Comparison of ENCODE assay signal across 9 cellular contexts in genomic region chr11:44563716-44564115, GRCh38. TPM values are rescaled to one million over a fixed set of nuclear protein-coding genes. Genes with fewer than 3 reads are reported as not detected.
A peak's percentile ranks its signal among the peaks of the same experiment; 100 is the strongest.
DNase-seq lines count a peak whose midpoint lies in the region; ATAC-seq and TF ChIP-seq lines count a peak whose summit lies in the region.
"Had no signal": no experiment of that assay in that cellular context is flagged by ENCODE, and none has a peak within 500 bp of the region (broad histone marks: within the 10 kb centered on the region; RNA-seq: fewer than 3 reads in every experiment).

No MANE protein-coding gene starts in this region.

- H3K36me3 ChIP-seq in IMR-90 (ENCODE audit: control insufficient read depth, insufficient read depth, low read length), result no peaks in the 10 kb centered on the region
- no peaks in the 10 kb centered on the region for H3K36me3 ChIP-seq in breast epithelium
- H3K36me3 ChIP-seq in testis (ENCODE audit: low read depth, missing control alignments), result no peaks in the 10 kb centered on the region
- no peaks in the 10 kb centered on the region for H3K36me3 ChIP-seq in Karpas-422 (ENCODE audit: insufficient read depth, low read length)

- peaks cover 6% of the 10 kb centered on the region; the same call in 1 of the 2 replicates for H3K79me2 ChIP-seq in Karpas-422 (ENCODE audit: low read length)

- no peak for TF ChIP-seq RAD21 in IMR-90 (IDR thresholded peaks at IDR 0.05; ENCODE audit: low read length)

- H3K27ac Mint-ChIP-seq in memory B cell, result peak overlapping the region; percentile 89

- POLR2A ChIA-PET in IMR-90 (lab: Charles Lee; ENCODE audit: unreplicated experiment), result interaction anchor here (0.6 kb wide), 1 partner anchor 468 kb away, joined by 3 read pairs; the partner anchor contains the start of gene EXT2

- in situ Hi-C loops in IMR-90 (cut with MboI; ENCODE audit: low sequenced_read_pairs), result loop anchor here (5.0 to 25.0 kb wide), 2 partner anchors 44 to 1249 kb away; partner anchors contain the start of gene SLC35C1

- H3K23ac ChIP-seq in IMR-90 (ENCODE audit: low read depth, low read length), result peak overlapping the region; percentile 85

- H4K20me1 ChIP-seq in IMR-90 (ENCODE audit: insufficient read depth, low read length) (no peaks in the 10 kb centered on the region), Karpas-422 (ENCODE audit: insufficient read depth, low read depth, low read length) (0 out of 2 replicates have a peak, but pooled peaks cover 6% of the 10 kb centered on the region)

- peak overlapping the region; percentile 70 to 89; a peak in 3 of 4 replicates for H4K8ac ChIP-seq in IMR-90 (ENCODE audit: low read depth in 2 of 2, low read length in 2 of 2)

- WGBS in IMR-90 (ENCODE audit: extremely low coverage in 2 of 2, insufficient read length in 1 of 2), 2 experiments, result no CpG with 5 or more reads among the region's 6 CpGs
- 76 to 78% methylated on average over 6 of the region's 6 CpGs for WGBS in testis, 2 donors

- CTCF ChIA-PET in IMR-90 (lab: Yijun Ruan, JAX), result interaction anchor here (1.2 kb wide), 2 partner anchors 33 to 53 kb away, joined by 5 read pairs; no protein-coding TSS in a partner anchor

- BruUV-seq in IMR-90 (replicated peaks; lab: Mats Ljungman, UMichigan), result no TSS peak

- H3K9me2 ChIP-seq in Karpas-422 (replicated peaks; ENCODE audit: insufficient read depth, low read length), result no peaks in the 10 kb centered on the region

- H3K9me3 Mint-ChIP-seq in memory B cell, result no peaks in the 10 kb centered on the region

- TF ChIP-seq CTCF in IMR-90 (conservative IDR thresholded peaks at IDR 0.05; ENCODE audit: low read depth, low read length), result no peak
- TF ChIP-seq CTCF in breast epithelium (IDR thresholded peaks at IDR 0.05), result no peak
- TF ChIP-seq CTCF in testis (IDR thresholded peaks at IDR 0.05), result no peak

- H3K27ac ChIP-seq in IMR-90 (ENCODE audit: insufficient read depth, low read length), result peak overlapping the region; percentile 93; the same call in 1 of the 2 replicates
- H3K27ac ChIP-seq in breast epithelium, result peak overlapping the region; percentile 98 to 99
- H3K27ac ChIP-seq in testis, result peak overlapping the region; percentile 83 to 96
- H3K27ac ChIP-seq in Karpas-422 (ENCODE audit: low read length), result no peak overlapping the region

- dilution Hi-C loops in IMR-90 (cut with HindIII; ENCODE audit: low sequenced_read_pairs, unreplicated experiment), result no loop called here

- peak overlapping the region; percentile 89 for H2BK120ac ChIP-seq in IMR-90 (ENCODE audit: low read depth, low read length)

- peaks cover 14 to 32% of the 10 kb centered on the region in 2 experiments for H3K79me1 ChIP-seq in IMR-90 (ENCODE audit: low read depth in 1 of 2, low read length in 2 of 2)

- intact Hi-C loops in IMR-90 (cut with micrococcal nuclease) (loop anchor here (2.0 to 10.0 kb wide), 4 partner anchors 45 to 201 kb away; partner anchors contain the start of gene TSPAN18), breast epithelium (cut with DNase I; ENCODE audit: low total_unique reads) (no loop called here), testis (cut with DNase I; ENCODE audit: low total_unique reads) (no loop called here)

- peak overlapping the region; percentile 94 for H2BK5ac ChIP-seq in IMR-90 (ENCODE audit: low read depth, low read length, poor library complexity, severe bottlenecking)

- peak overlapping the region; percentile 67; the same call in 2 of the 3 replicates for H2BK15ac ChIP-seq in IMR-90 (ENCODE audit: low read depth, low read length)

- H3K4ac ChIP-seq in IMR-90 (ENCODE audit: low read depth, low read length), result peak overlapping the region; percentile 93

- H2BK20ac ChIP-seq in IMR-90 (ENCODE audit: low read depth, low read length), result peak overlapping the region; percentile 75

- H3K36me3 Mint-ChIP-seq in memory B cell, result peaks cover 10% of the 10 kb centered on the region

- peaks cover 25% of the 10 kb centered on the region for H3K9me1 ChIP-seq in IMR-90 (ENCODE audit: insufficient read depth, low read length)

- no peak overlapping the region for H3K56ac ChIP-seq in IMR-90 (ENCODE audit: extremely low read depth, insufficient read depth, low read length)

- no peak overlapping the region for H3K4me3 ChIP-seq in IMR-90 (ENCODE audit: insufficient read depth, low read depth, low read length)
- H3K4me3 ChIP-seq in breast epithelium, result peak overlapping the region in 1 of 3 donors; percentile 82
- no peak overlapping the region for H3K4me3 ChIP-seq in testis
- H3K4me3 ChIP-seq in Karpas-422 (ENCODE audit: low read length), result no peak overlapping the region

- no peak for TF ChIP-seq POLR2A in IMR-90 (IDR thresholded peaks at IDR 0.05; ENCODE audit: low read depth, low read length)
- no peak for TF ChIP-seq POLR2A in breast epithelium (IDR thresholded peaks at IDR 0.05)
- no peak for TF ChIP-seq POLR2A in testis (IDR thresholded peaks at IDR 0.05)

- H3K4me1 ChIP-seq in IMR-90 (ENCODE audit: control insufficient read depth, insufficient read depth, low read length) (peaks cover 32% of the 10 kb centered on the region), breast epithelium (peaks cover 9 to 17% of the 10 kb centered on the region in 2 donors), testis (peaks cover 17% of the 10 kb centered on the region), Karpas-422 (ENCODE audit: low read length) (peaks cover 61% of the 10 kb centered on the region)

- H3K9me3 ChIP-seq in IMR-90 (ENCODE audit: control insufficient read depth, insufficient read depth, low read length) (no peaks in the 10 kb centered on the region), breast epithelium (no peaks in the 10 kb centered on the region), testis (no peaks in the 10 kb centered on the region), Karpas-422 (ENCODE audit: low read length) (no peaks in the 10 kb centered on the region)

- H3K4me2 ChIP-seq in IMR-90 (ENCODE audit: low read depth, low read length) (peak overlapping the region; percentile 55; the same call in 1 of the 2 replicates), Karpas-422 (ENCODE audit: low read depth, low read length, poor library complexity, severe bottlenecking) (no peak overlapping the region)

- H2AFZ ChIP-seq in IMR-90 (replicated peaks; ENCODE audit: low read length, poor library complexity) (no peak overlapping the region), Karpas-422 (ENCODE audit: low read length) (no peak overlapping the region)

- DNase-seq in IMR-90, result peak; percentile 81
- no peak for DNase-seq in breast epithelium (ENCODE audit: low spot score in 2 of 2)
- DNase-seq in memory B cell (ENCODE audit: low spot score in 2 of 2), result no peak
- no peak for DNase-seq in testis
- no peak for DNase-seq in Karpas-422
- DNase-seq in kidney glomerular epithelial cell (lab: John Stamatoyannopoulos, UW), result no peak
- DNase-seq: activated gamma-delta T cell had no signal

- H4K91ac ChIP-seq in IMR-90 (ENCODE audit: insufficient read depth, low read depth, low read length), result peak overlapping the region; percentile 92

- peaks cover 42% of the 10 kb centered on the region for H3K4me1 Mint-ChIP-seq in memory B cell

- no peaks in the 10 kb centered on the region for H3K27me3 ChIP-seq in IMR-90 (ENCODE audit: control insufficient read depth, insufficient read depth, low read length)
- H3K27me3 ChIP-seq in breast epithelium, result no peaks in the 10 kb centered on the region
- H3K27me3 ChIP-seq in testis, result no peaks in the 10 kb centered on the region
- H3K27me3 ChIP-seq in Karpas-422 (ENCODE audit: low read length), result no peaks in the 10 kb centered on the region

- H3K14ac ChIP-seq in IMR-90 (replicated peaks; ENCODE audit: low read depth, low read length), result peak overlapping the region; percentile 83

- peak overlapping the region; percentile 15 for H2AK9ac ChIP-seq in IMR-90 (replicated peaks; ENCODE audit: low read depth, low read length, poor library complexity)

- no peaks in the 10 kb centered on the region for H3K27me3 Mint-ChIP-seq in memory B cell

- peak overlapping the region; percentile 90; the same call in 1 of the 2 replicates for H2AK5ac ChIP-seq in IMR-90 (ENCODE audit: low read depth, low read length)

- H4K5ac ChIP-seq in IMR-90 (ENCODE audit: low read depth, low read length), result peak overlapping the region; percentile 31; the same call in 1 of the 2 replicates

- H3K4me3 Mint-ChIP-seq in memory B cell, result no peak overlapping the region

- ATAC-seq in IMR-90 (ENCODE audit: low read depth), result no peak
- ATAC-seq in memory B cell (ENCODE audit: low read depth), result no peak
- ATAC-seq in GM19467 (IDR thresholded peaks at IDR 0.05; ENCODE audit: unreplicated experiment), result no peak
- ATAC-seq in HG03097 (IDR thresholded peaks at IDR 0.05; ENCODE audit: low FRiP score, unreplicated experiment), result no peak

- H3K9ac ChIP-seq in IMR-90 (ENCODE audit: low read depth, low read length) (no peak overlapping the region), Karpas-422 (ENCODE audit: low read length) (no peak overlapping the region)

- peak overlapping the region; percentile 58; the same call in 1 of the 2 replicates for H3K18ac ChIP-seq in IMR-90 (ENCODE audit: low read depth, low read length)

TF ChIP-seq in IMR-90, 13 proteins besides CTCF, POLR2A, EP300 and RAD21:
- TF ChIP-seq NFE2L2 (IDR thresholded peaks at IDR 0.05; ENCODE audit: low read depth, low read length) (no peak), MXI1 (IDR thresholded peaks at IDR 0.05; ENCODE audit: borderline replicate concordance, low read depth, low read length) (no peak), USF2 (IDR thresholded peaks at IDR 0.05; ENCODE audit: low read depth, low read length) (no peak), CHD1 (IDR thresholded peaks at IDR 0.05; ENCODE audit: low read depth, low read length) (no peak), CEBPB (IDR thresholded peaks at IDR 0.05; ENCODE audit: low read depth, low read length) (no peak)

RNA-seq across cellular contexts. Expression of gene CD82, which starts 1.7 kb away (rescaled TPM):
- 18.9 and 32.8 TPM in 2 replicates for total RNA-seq in IMR-90 (2012; rRNA removed)
- polyA plus RNA-seq in IMR-90 (2012; rRNA removed), result 46.1 and 49.4 TPM in 2 replicates
- polyA plus RNA-seq in IMR-90 (2012; cell fraction: cytosol; rRNA removed), result 45.9 and 112 TPM in 2 replicates
- 14.7 and 27.3 TPM in 2 replicates for polyA plus RNA-seq in IMR-90 (2012; cell fraction: nucleus; rRNA removed; ENCODE audit: low replicate concordance)
- total RNA-seq in breast epithelium, result 10 to 100 TPM; 12.0 to 40.4 (median 38.0) TPM
- total RNA-seq in testis, result 10 to 100 TPM in 1 of 2 donors, 1 to 10 TPM in 1; 5.0 to 13.0 TPM
- polyA plus RNA-seq in testis (ENCODE audit: insufficient read depth, low read depth, low replicate concordance), result 13.7 TPM
- total RNA-seq in Karpas-422 (2014; rRNA removed; shearing (Covaris generic); ENCODE audit: low replicate concordance), result 22.2 and 39.5 TPM in 2 replicates
